8 cellular contexts compared by ENCODE assay signal in genomic region chr6:109073344-109074235, GRCh38. TPM values are rescaled to one million over a fixed set of nuclear protein-coding genes. Genes with fewer than 3 reads are reported as not detected.
DNase-seq lines count a peak whose midpoint lies in the region; ATAC-seq and TF ChIP-seq lines count a peak whose summit lies in the region.

No MANE protein-coding gene starts in this region.

- H3K4me1 ChIP-seq in gastroesophageal sphincter, result peaks cover 7 to 67% (median 17%) of the 10 kb centered on the region in 3 donors

- TF ChIP-seq POLR2A in gastroesophageal sphincter (IDR thresholded peaks at IDR 0.05), result no peak

- ATAC-seq in gastroesophageal sphincter (peak; percentile 61), HG02571 (IDR thresholded peaks at IDR 0.05; ENCODE audit: unreplicated experiment) (no peak)

- H3K36me3 Mint-ChIP-seq in progenitor cell of endocrine pancreas (ENCODE audit: insufficient read depth), result no peaks in the 10 kb centered on the region

- no peak for TF ChIP-seq EP300 in gastroesophageal sphincter (IDR thresholded peaks at IDR 0.05)

- no peak overlapping the region for H3K27ac ChIP-seq in gastroesophageal sphincter

- no peaks in the 10 kb centered on the region for H3K27me3 Mint-ChIP-seq in progenitor cell of endocrine pancreas

- no peaks in the 10 kb centered on the region for H3K36me3 ChIP-seq in gastroesophageal sphincter

- H3K4me1 Mint-ChIP-seq in progenitor cell of endocrine pancreas (ENCODE audit: low read depth), result peaks cover 7% of the 10 kb centered on the region

- WGBS in gastroesophageal sphincter (ENCODE audit: low coverage in 1 of 2), 2 donors, result 39 to 48% methylated on average over 6 to 7 of the region's 7 CpGs

- no peak overlapping the region for H3K4me3 ChIP-seq in gastroesophageal sphincter

- TF ChIP-seq CTCF in gastroesophageal sphincter (IDR thresholded peaks at IDR 0.05) (peak; percentile 40 to 85 (median 74)), progenitor cell of endocrine pancreas (IDR thresholded peaks at IDR 0.05; ENCODE audit: unreplicated experiment) (peak; percentile 83)

- H3K27ac Mint-ChIP-seq in progenitor cell of endocrine pancreas, result no peak overlapping the region

- DNase-seq in D341Med (ENCODE audit: low spot score) (peak; percentile 48), HT1080 (ENCODE audit: low read depth) (peak; percentile 55), NOMO-1 treated with dmso at 0.1 percent for 144 hours (lab: John Stamatoyannopoulos, UW; ENCODE audit: unreplicated experiment) (peak; percentile 21), progenitor cell of endocrine pancreas (ENCODE audit: low spot score, unreplicated experiment) (no peak), cortex of kidney (lab: John Stamatoyannopoulos, UW) (no peak)
- peak; percentile 39 for DNase-seq in activated gamma-delta T cell treated with anti-CD3 and anti-CD28 coated beads, Interleukin-2, amount 50 U/mL, for 16 hours (ENCODE audit: low read depth)

- no peak overlapping the region for H3K4me3 Mint-ChIP-seq in progenitor cell of endocrine pancreas (ENCODE audit: low read depth)

- H3K9me3 ChIP-seq in gastroesophageal sphincter, result no peaks in the 10 kb centered on the region

- H3K27me3 ChIP-seq in gastroesophageal sphincter, result no peaks in the 10 kb centered on the region

- no peaks in the 10 kb centered on the region for H3K9me3 Mint-ChIP-seq in progenitor cell of endocrine pancreas (ENCODE audit: low read depth)

RNA-seq across cellular contexts. Expression of gene SESN1, which starts 21.1 kb away (rescaled TPM):
- 24.1 and 26.1 TPM in 2 replicates for total RNA-seq in HT1080 (2014; rRNA removed; shearing (Covaris generic))
- polyA plus RNA-seq in HT1080 (2015; cell fraction: cytosol; rRNA removed), result 38.1 and 43.3 TPM in 2 replicates
- polyA plus RNA-seq in HT1080 (2015; cell fraction: nucleus; rRNA removed), result 44.3 and 45.5 TPM in 2 replicates
- total RNA-seq in gastroesophageal sphincter, result 10 to 100 TPM; 50.8 to 80.5 (median 78.0) TPM
- total RNA-seq in progenitor cell of endocrine pancreas, result 23.9 and 31.0 TPM in 2 replicates

RNA-seq across cellular contexts. Expression of gene CEP57L1, which starts 21.7 kb away (rescaled TPM):
- total RNA-seq in HT1080 (2014; rRNA removed; shearing (Covaris generic)), result 17.1 and 25.5 TPM in 2 replicates
- polyA plus RNA-seq in HT1080 (2015; cell fraction: cytosol; rRNA removed), result 28.3 and 29.0 TPM in 2 replicates
- 31.6 and 33.5 TPM in 2 replicates for polyA plus RNA-seq in HT1080 (2015; cell fraction: nucleus; rRNA removed)
- 10 to 100 TPM; 11.0 to 30.0 (median 16.3) TPM for total RNA-seq in gastroesophageal sphincter
- total RNA-seq in progenitor cell of endocrine pancreas, result 11.4 and 12.3 TPM in 2 replicates

Comparison
In these comparisons a context has a peak if more than half of its experiments do, and no peak if none do; other contexts are left out.
1. DNase-seq: peak in D341Med (single experiment), HT1080 (single experiment), NOMO-1 treated with dmso at 0.1 percent for 144 hours (single experiment) and activated gamma-delta T cell treated with anti-CD3 and anti-CD28 coated beads, Interleukin-2, amount 50 U/mL, for 16 hours (single experiment); none in progenitor cell of endocrine pancreas (single experiment) and cortex of kidney (single experiment).